12 cellular contexts compared by ENCODE assay signal in genomic region chr19:49064029-49064629, GRCh38. TPM values are rescaled to one million over a fixed set of nuclear protein-coding genes. Genes with fewer than 3 reads are reported as not detected.
A peak's percentile ranks its signal among the peaks of the same experiment; 100 is the strongest.
DNase-seq lines count a peak whose midpoint lies in the region; ATAC-seq and TF ChIP-seq lines count a peak whose summit lies in the region.
"Had no signal": no experiment of that assay in that cellular context is flagged by ENCODE, and none has a peak within 500 bp of the region (broad histone marks: within the 10 kb centered on the region; RNA-seq: fewer than 3 reads in every experiment).

No MANE protein-coding gene starts in this region.

- H3K4me1 ChIP-seq in ES-I3 (ENCODE audit: insufficient read depth, low read length): peaks cover 15% of the 10 kb centered on the region; the same call in 1 of the 2 replicates
- peaks cover 0 to 8% of the 10 kb centered on the region in 2 experiments; a peak in 2 of 4 replicates for H3K4me1 ChIP-seq in SK-N-SH (ENCODE audit: control insufficient read depth in 1 of 2, insufficient read depth in 2 of 2, low read depth in 1 of 2, low read length in 1 of 2)
- H3K4me1 ChIP-seq in iPS-18a (ENCODE audit: control insufficient read depth, low read depth, low read length): peaks cover 13% of the 10 kb centered on the region
- H3K4me1 ChIP-seq in gastrocnemius medialis: peaks cover 25 to 38% of the 10 kb centered on the region in 2 donors
- H3K4me1 ChIP-seq in CD8-positive, alpha-beta memory T cell (ENCODE audit: insufficient read depth, low read length): no peaks in the 10 kb centered on the region

- WGBS in SK-N-SH (ENCODE audit: low lambda C conversion rate): 52% methylated on average over 8 of the region's 10 CpGs

- no peak for ATAC-seq in gastrocnemius medialis
- no peak for ATAC-seq in GM18870 (IDR thresholded peaks at IDR 0.05; ENCODE audit: unreplicated experiment)
- no peak for ATAC-seq in HG03354 (IDR thresholded peaks at IDR 0.05; ENCODE audit: poor library complexity, severe bottlenecking, unreplicated experiment)

- no peak for TF ChIP-seq POLR2A in gastrocnemius medialis (IDR thresholded peaks at IDR 0.05)

- TF ChIP-seq CTCF in SK-N-SH (IDR thresholded peaks at IDR 0.05) (no peak), gastrocnemius medialis (IDR thresholded peaks at IDR 0.05 in 4 of 5, conservative IDR thresholded peaks at IDR 0.05 in 1 of 5) (no peak)

- H3K9ac ChIP-seq in ES-I3 (ENCODE audit: low read depth, low read length) (peak overlapping the region; percentile 35; the same call in 1 of the 2 replicates), SK-N-SH (no peak overlapping the region; the same call in 1 of the 2 replicates), iPS-18a (ENCODE audit: low read length) (no peak overlapping the region)

- peak overlapping the region; percentile 16 to 30; a peak in 3 of 4 replicates for H3K4me3 ChIP-seq in SK-N-SH (ENCODE audit: low read depth in 2 of 2, low read length in 1 of 2)
- peak overlapping the region; percentile 52 for H3K4me3 ChIP-seq in iPS-18a (ENCODE audit: low read length)
- H3K4me3 ChIP-seq in gastrocnemius medialis: no peak overlapping the region
- H3K4me3 ChIP-seq in CD8-positive, alpha-beta memory T cell (ENCODE audit: low read length): no peak overlapping the region

- H3K79me2 ChIP-seq in SK-N-SH (ENCODE audit: insufficient read depth): peaks cover 38% of the 10 kb centered on the region; the same call in 1 of the 2 replicates

- TF ChIP-seq EP300 in SK-N-SH (IDR thresholded peaks at IDR 0.05; ENCODE audit: borderline replicate concordance in 1 of 2, low read depth in 1 of 2, low read length in 1 of 2): no peak

- intact Hi-C loops in gastrocnemius medialis (cut with DNase I; ENCODE audit: low total_unique reads): no loop called here

- in situ Hi-C loops in gastrocnemius medialis (cut with MboI; ENCODE audit: low sequenced_read_pairs in 4 of 4): no loop called here

- no peaks in the 10 kb centered on the region for H3K9me2 ChIP-seq in SK-N-SH

- H2AFZ ChIP-seq in SK-N-SH (ENCODE audit: low read depth): no peak overlapping the region

- peak overlapping the region in 1 of 7 donors; percentile 9 for H3K4me3 Mint-ChIP-seq in CD8-positive, alpha-beta memory T cell
- H3K4me3 Mint-ChIP-seq: HFFc6 had no signal

- POLR2A ChIA-PET in SK-N-SH (lab: Yijun Ruan, JAX): no interaction called here
- POLR2A ChIA-PET in CD8-positive, alpha-beta memory T cell (lab: Charles Lee): no interaction called here

- H3K27ac ChIP-seq in SK-N-SH (ENCODE audit: low read depth in 2 of 2, low read length in 1 of 2): no peak overlapping the region
- H3K27ac ChIP-seq in iPS-18a (ENCODE audit: low read length): no peak overlapping the region
- peak overlapping the region; percentile 83 to 95 (median 90) for H3K27ac ChIP-seq in gastrocnemius medialis
- no peak overlapping the region for H3K27ac ChIP-seq in CD8-positive, alpha-beta memory T cell (ENCODE audit: low read depth, low read length)

- TF ChIP-seq RAD21 in SK-N-SH (IDR thresholded peaks at IDR 0.05; ENCODE audit: low read length): no peak

- no peaks in the 10 kb centered on the region for H3K36me3 Mint-ChIP-seq in CD8-positive, alpha-beta memory T cell

- CTCF ChIA-PET in SK-N-SH (lab: Yijun Ruan, JAX): interaction anchor here (0.6 to 1.6 kb wide), 2 partner anchors 10 to 146 kb away, joined by 3 to 6 read pairs; no protein-coding TSS in a partner anchor
- CTCF ChIA-PET in CD8-positive, alpha-beta memory T cell (lab: Charles Lee): no interaction called here

- H4K20me1 ChIP-seq in SK-N-SH (ENCODE audit: insufficient read depth): no peaks in the 10 kb centered on the region

- H3K27me3 Mint-ChIP-seq in CD8-positive, alpha-beta memory T cell: peaks cover 56 to 68% of the 10 kb centered on the region in 2 donors

- peaks cover 0 to 3% (median 0%) of the 10 kb centered on the region in 3 donors for H3K4me1 Mint-ChIP-seq in CD8-positive, alpha-beta memory T cell

- H3K27ac Mint-ChIP-seq in CD8-positive, alpha-beta memory T cell: peak overlapping the region in 1 of 8 donors; percentile 72
- H3K27ac Mint-ChIP-seq: HFFc6 had no signal

- peaks cover 7% of the 10 kb centered on the region for H3F3A ChIP-seq in SK-N-SH (replicated peaks; ENCODE audit: insufficient read depth)

- peak overlapping the region; percentile 70; the same call in 1 of the 2 replicates for H3K4me2 ChIP-seq in SK-N-SH

- H3K36me3 ChIP-seq in ES-I3 (ENCODE audit: insufficient read depth, low read length) (no peaks in the 10 kb centered on the region), SK-N-SH (replicated peaks in 1 of 2; ENCODE audit: control insufficient read depth in 1 of 2, insufficient read depth in 2 of 2, low read length in 1 of 2) (no peaks in the 10 kb centered on the region), iPS-18a (ENCODE audit: control insufficient read depth, low read depth, low read length) (no peaks in the 10 kb centered on the region), gastrocnemius medialis (no peaks in the 10 kb centered on the region)
- H3K36me3 ChIP-seq in CD8-positive, alpha-beta memory T cell (ENCODE audit: insufficient read depth, low read length): no peaks in the 10 kb centered on the region

- DNase-seq in SK-N-SH: peak; percentile 24
- DNase-seq in gastrocnemius medialis: no peak
- no peak for DNase-seq in activated T-cell treated with anti-CD3 and anti-CD28 coated beads for 4 hours
- DNase-seq in CD8-positive, alpha-beta memory T cell: no peak
- DNase-seq: central memory CD4-positive, alpha-beta T cell; HFFc6 had no signal

- H3K9me3 ChIP-seq in ES-I3 (ENCODE audit: control insufficient read depth, insufficient read depth, low read length): no peaks in the 10 kb centered on the region
- no peaks in the 10 kb centered on the region for H3K9me3 ChIP-seq in SK-N-SH
- no peaks in the 10 kb centered on the region for H3K9me3 ChIP-seq in iPS-18a (ENCODE audit: control insufficient read depth, low read depth, low read length)
- H3K9me3 ChIP-seq in gastrocnemius medialis: no peaks in the 10 kb centered on the region
- no peaks in the 10 kb centered on the region for H3K9me3 ChIP-seq in CD8-positive, alpha-beta memory T cell (ENCODE audit: low read length)

- H3K27me3 ChIP-seq in SK-N-SH (ENCODE audit: insufficient read depth) (no peaks in the 10 kb centered on the region), iPS-18a (ENCODE audit: control insufficient read depth, insufficient read depth, low read length) (peaks cover 43% of the 10 kb centered on the region), gastrocnemius medialis (peaks cover 0 to 2% (median 0%) of the 10 kb centered on the region in 3 donors)
- peaks cover 11% of the 10 kb centered on the region for H3K27me3 ChIP-seq in CD8-positive, alpha-beta memory T cell (ENCODE audit: insufficient read depth, low read length, poor library complexity, severe bottlenecking)

- H3K9me3 Mint-ChIP-seq in CD8-positive, alpha-beta memory T cell: peaks cover 0 to 2% (median 0%) of the 10 kb centered on the region in 5 donors

TF ChIP-seq in SK-N-SH, 30 proteins besides CTCF, POLR2A, EP300 and RAD21 (continues in another document):
- TF ChIP-seq ZBTB33 (IDR thresholded peaks at IDR 0.05; ENCODE audit: borderline replicate concordance, low read depth) (no peak), RXRA (IDR thresholded peaks at IDR 0.05; ENCODE audit: borderline replicate concordance, low read depth) (no peak), TAF1 (IDR thresholded peaks at IDR 0.05; ENCODE audit: borderline replicate concordance, low read depth, low read length) (no peak), GABPA (IDR thresholded peaks at IDR 0.05; ENCODE audit: low read depth) (no peak)

RNA-seq across cellular contexts. Expression of gene NTF4, which starts 0.5 kb away (rescaled TPM):
- 0.66 and 1.6 TPM in 2 replicates for polyA plus RNA-seq in SK-N-SH (2012; rRNA removed)
- 0.68 and 0.71 TPM in 2 replicates for polyA plus RNA-seq in SK-N-SH (2012; cell fraction: cytosol; rRNA removed)
- 4.8 and 7.8 TPM in 2 replicates for polyA plus RNA-seq in SK-N-SH (2012; cell fraction: nucleus; rRNA removed)
- 1 to 10 TPM; 1.3 to 6.8 (median 2.9) TPM for total RNA-seq in gastrocnemius medialis
- not detected for total RNA-seq in CD8-positive, alpha-beta memory T cell
- polyA plus RNA-seq in CD8-positive, alpha-beta memory T cell: not detected
- total RNA-seq: left ventricle myocardium superior, LHCN-M2 had no signal

RNA-seq across cellular contexts. Expression of gene CGB7, which starts 6.6 kb away (rescaled TPM):
- 2.0 and 2.1 TPM in 2 replicates for polyA plus RNA-seq in SK-N-SH (2012; rRNA removed)
- polyA plus RNA-seq in SK-N-SH (2012; cell fraction: cytosol; rRNA removed): 0.53 and 0.93 TPM in 2 replicates
- 14.3 and 19.4 TPM in 2 replicates for polyA plus RNA-seq in SK-N-SH (2012; cell fraction: nucleus; rRNA removed)
- 1 to 10 TPM in 1 of 4 donors, under 1 TPM in 1, not detected in 2; 0.42 to 1.1 TPM for total RNA-seq in gastrocnemius medialis
- not detected for total RNA-seq in CD8-positive, alpha-beta memory T cell
- not detected for polyA plus RNA-seq in CD8-positive, alpha-beta memory T cell
- total RNA-seq: left ventricle myocardium superior had no signal

RNA-seq across cellular contexts. Expression of gene KCNA7, which starts 8.4 kb away (rescaled TPM):
- 0.02 TPM in 1 of 2 replicates, not detected in the other for polyA plus RNA-seq in SK-N-SH (2012; rRNA removed)
- 0.01 TPM in 1 of 2 replicates, not detected in the other for polyA plus RNA-seq in SK-N-SH (2012; cell fraction: cytosol; rRNA removed)
- 0.02 TPM in 1 of 2 replicates, not detected in the other for polyA plus RNA-seq in SK-N-SH (2012; cell fraction: nucleus; rRNA removed)
- 10 to 100 TPM in 3 of 4 donors, 1 to 10 TPM in 1; 4.3 to 20.2 (median 13.9) TPM for total RNA-seq in gastrocnemius medialis
- not detected for total RNA-seq in CD8-positive, alpha-beta memory T cell
- not detected for polyA plus RNA-seq in CD8-positive, alpha-beta memory T cell
- total RNA-seq: HFFc6 had no signal

RNA-seq across cellular contexts. Expression of gene CGB8, which starts 15.2 kb away (rescaled TPM):
- polyA plus RNA-seq in SK-N-SH (2012; rRNA removed): 0.13 TPM in 1 of 2 replicates, not detected in the other
- polyA plus RNA-seq in SK-N-SH (2012; cell fraction: cytosol; rRNA removed): not detected in 2 replicates
- 0.23 and 0.29 TPM in 2 replicates for polyA plus RNA-seq in SK-N-SH (2012; cell fraction: nucleus; rRNA removed)
- not detected for total RNA-seq in gastrocnemius medialis
- not detected for total RNA-seq in CD8-positive, alpha-beta memory T cell
- not detected for polyA plus RNA-seq in CD8-positive, alpha-beta memory T cell
- total RNA-seq: left ventricle myocardium superior, LHCN-M2 had no signal

RNA-seq across cellular contexts. Expression of gene CGB5, which starts 20.5 kb away (rescaled TPM):
- polyA plus RNA-seq in SK-N-SH (2012; rRNA removed): 0.11 and 0.16 TPM in 2 replicates
- polyA plus RNA-seq in SK-N-SH (2012; cell fraction: cytosol; rRNA removed): 0.08 TPM in 1 of 2 replicates, not detected in the other
- not detected in 2 replicates for polyA plus RNA-seq in SK-N-SH (2012; cell fraction: nucleus; rRNA removed)
- total RNA-seq in gastrocnemius medialis: not detected
- total RNA-seq in CD8-positive, alpha-beta memory T cell: not detected
- polyA plus RNA-seq in CD8-positive, alpha-beta memory T cell: not detected
- total RNA-seq: left ventricle myocardium superior had no signal

Comparison
In these comparisons a context has a peak if more than half of its experiments do, and no peak if none do; other contexts are left out.
1. H3K27ac ChIP-seq: peak in gastrocnemius medialis (4 of 4); none in SK-N-SH (0 of 2), iPS-18a (single experiment) and CD8-positive, alpha-beta memory T cell (single experiment).
2. H3K4me3 ChIP-seq: peak in SK-N-SH (2 of 2) and iPS-18a (single experiment); none in gastrocnemius medialis (0 of 4) and CD8-positive, alpha-beta memory T cell (single experiment).
3. RNA of gene KCNA7, which starts 8.4 kb away (total RNA-seq): 4.3 to 20.2 TPM in gastrocnemius medialis; not detected in CD8-positive, alpha-beta memory T cell; every median in the first group is over 4 times any median in the second.